In the genomic region with DNA sequence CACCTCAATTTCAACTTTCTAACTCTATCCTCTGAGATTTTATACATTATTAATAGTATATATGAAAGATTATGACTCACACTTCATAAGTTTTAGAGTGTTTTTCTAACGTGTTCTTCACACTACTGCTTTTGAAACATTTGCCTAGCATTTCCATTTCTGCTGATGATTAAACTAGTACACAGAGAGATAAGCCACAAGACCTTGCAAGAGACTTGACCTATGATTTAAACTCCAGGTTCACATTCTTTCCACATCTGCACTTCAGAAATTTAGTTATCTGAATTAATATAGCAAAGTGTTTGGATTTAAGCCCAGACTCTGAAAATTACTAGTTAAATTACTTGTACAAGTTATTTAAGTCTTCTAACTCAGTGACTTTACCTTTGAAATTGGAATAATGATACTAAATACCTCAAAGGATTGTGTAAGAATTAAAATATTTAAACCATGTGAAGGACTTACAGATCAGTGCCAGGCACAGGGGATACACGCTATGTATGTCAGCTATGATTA, we compare ENCODE assay signal across 17 cellular contexts.
DNase-seq lines count a peak whose midpoint lies in the region; ATAC-seq and TF ChIP-seq lines count a peak whose summit lies in the region.
"Had no signal": no experiment of that assay in that cellular context is flagged by ENCODE, and none has a peak within 500 bp of the region (broad histone marks: within the 10 kb centered on the region; RNA-seq: fewer than 3 reads in every experiment).

No MANE protein-coding gene starts in this region.

- H3K4me3 Mint-ChIP-seq in WTC11, result no peak overlapping the region
- H3K4me3 Mint-ChIP-seq: CD8-positive, alpha-beta memory T cell had no signal

- no peak for TF ChIP-seq EP300 in tibial nerve (IDR thresholded peaks at IDR 0.05)

- no peak for ATAC-seq in HG03460 (IDR thresholded peaks at IDR 0.05; ENCODE audit: unreplicated experiment)
- ATAC-seq in WTC11, result no peak
- ATAC-seq: HCT116 had no signal

- 73 to 77% methylated on average over 2 of the region's 2 CpGs for WGBS in tibial nerve, 2 donors

- no peaks in the 10 kb centered on the region for H3K9me3 Mint-ChIP-seq in WTC11

- TF ChIP-seq POLR2A in tibial nerve (IDR thresholded peaks at IDR 0.05), result no peak

- TF ChIP-seq CTCF in choroid plexus epithelial cell (conservative IDR thresholded peaks at IDR 0.05; ENCODE audit: low read depth, low read length) (no peak), retinal pigment epithelial cell (conservative IDR thresholded peaks at IDR 0.05; ENCODE audit: low read depth, low read length) (no peak), tibial nerve (IDR thresholded peaks at IDR 0.05) (no peak), WTC11 (IDR thresholded peaks at IDR 0.05) (no peak)

- H3K4me1 Mint-ChIP-seq in WTC11, result no peaks in the 10 kb centered on the region
- H3K4me1 Mint-ChIP-seq: CD8-positive, alpha-beta memory T cell had no signal

- no peaks in the 10 kb centered on the region for H3K36me3 Mint-ChIP-seq in WTC11
- H3K36me3 Mint-ChIP-seq: CD8-positive, alpha-beta memory T cell had no signal

- no peaks in the 10 kb centered on the region for H3K27me3 ChIP-seq in tibial nerve
- H3K27me3 ChIP-seq: BLaER1 had no signal

- no peaks in the 10 kb centered on the region for H3K36me3 ChIP-seq in tibial nerve
- H3K36me3 ChIP-seq: BLaER1 had no signal

- no peaks in the 10 kb centered on the region for H3K4me1 ChIP-seq in tibial nerve
- H3K4me1 ChIP-seq: BLaER1, Caco-2 had no signal

- no peak overlapping the region for H3K4me3 ChIP-seq in choroid plexus epithelial cell (ENCODE audit: low read depth, low read length)
- no peak overlapping the region for H3K4me3 ChIP-seq in retinal pigment epithelial cell (ENCODE audit: low read length)
- no peak overlapping the region for H3K4me3 ChIP-seq in tibial nerve
- H3K4me3 ChIP-seq: BLaER1, GM23248 had no signal

- POLR2A ChIA-PET in WTC11 (lab: Charles Lee), result interaction anchor here (0.6 kb wide), 1 partner anchor 112 kb away, joined by 3 read pairs; no protein-coding TSS in a partner anchor

- peak; percentile 59 for DNase-seq in NOMO-1 treated with DMSO at 0.1 percent for 48 hours (lab: John Stamatoyannopoulos, UW; ENCODE audit: unreplicated experiment)
- no peak for DNase-seq in NOMO-1 treated with dmso at 0.1 percent for 144 hours (lab: John Stamatoyannopoulos, UW; ENCODE audit: unreplicated experiment)
- peak; percentile 13 for DNase-seq in NCI-H69 (lab: John Stamatoyannopoulos, UW)
- peak; percentile 72 for DNase-seq in choroid plexus epithelial cell (ENCODE audit: low read depth)
- peak; percentile 93 for DNase-seq in retinal pigment epithelial cell (ENCODE audit: low read depth)
- DNase-seq in tibial nerve (ENCODE audit: low spot score in 2 of 2), result no peak
- no peak for DNase-seq in WTC11 (ENCODE audit: low spot score)
- DNase-seq: 8988T; AML-193; Caco-2; CD8-positive, alpha-beta memory T cell; DND-41; GM23248 had no signal

- no peaks in the 10 kb centered on the region for H3K9me3 ChIP-seq in tibial nerve
- H3K9me3 ChIP-seq: BLaER1, Caco-2 had no signal

- H3K27ac Mint-ChIP-seq in WTC11, result no peak overlapping the region
- H3K27ac Mint-ChIP-seq: CD8-positive, alpha-beta memory T cell had no signal

- H3K27ac ChIP-seq in tibial nerve, result no peak overlapping the region
- H3K27ac ChIP-seq: BLaER1, GM23248, HL-60 had no signal

- H3K27me3 Mint-ChIP-seq in WTC11 (ENCODE audit: low read depth), result no peaks in the 10 kb centered on the region
- H3K27me3 Mint-ChIP-seq: CD8-positive, alpha-beta memory T cell had no signal

- CTCF ChIA-PET in WTC11 (lab: Charles Lee), result no interaction called here

TF ChIP-seq in WTC11, 78 proteins besides CTCF, POLR2A, EP300 and RAD21:
- TF ChIP-seq EMX1 (CRISPR knock-in tag; IDR thresholded peaks at IDR 0.05) (no peak), JUN (CRISPR knock-in tag; IDR thresholded peaks at IDR 0.05) (no peak), GTF2I (CRISPR knock-in tag; conservative IDR thresholded peaks at IDR 0.05) (no peak), SMAD3 (CRISPR knock-in tag; IDR thresholded peaks at IDR 0.05; ENCODE audit: borderline replicate concordance) (no peak)

Comparison
In these comparisons a context has a peak if more than half of its experiments do, and no peak if none do; other contexts are left out.
1. DNase-seq: peak in NOMO-1 treated with DMSO at 0.1 percent for 48 hours (single experiment), NCI-H69 (single experiment), choroid plexus epithelial cell (single experiment) and retinal pigment epithelial cell (single experiment); none in NOMO-1 treated with dmso at 0.1 percent for 144 hours (single experiment), tibial nerve (0 of 2) and WTC11 (single experiment).